In the genomic region with DNA sequence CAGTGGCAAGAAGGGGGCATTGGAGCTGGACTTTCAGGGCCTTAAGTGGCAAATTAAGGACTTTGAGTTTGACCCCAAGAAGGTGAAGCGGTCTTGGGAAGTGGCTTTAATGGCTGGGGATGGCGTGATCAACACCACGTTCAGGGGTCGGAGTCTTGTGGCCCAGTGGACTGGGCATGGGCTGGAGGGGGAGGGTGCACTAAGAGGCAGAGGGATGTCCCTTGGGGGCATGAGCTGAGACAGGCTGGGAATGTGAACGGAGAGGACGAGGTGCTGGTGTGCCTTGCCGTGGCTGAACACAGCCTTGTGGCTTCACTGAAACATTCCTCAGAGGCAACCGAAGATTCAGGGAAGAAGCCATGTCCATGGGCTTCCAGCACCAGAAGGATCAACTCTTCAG, we compare ENCODE assay signal across 15 cellular contexts.
"Had no signal": no experiment of that assay in that cellular context is flagged by ENCODE, and none has a peak within 500 bp of the region (broad histone marks: within the 10 kb centered on the region; RNA-seq: fewer than 3 reads in every experiment).

No MANE protein-coding gene starts in this region.

- H3K27me3 ChIP-seq: foreskin keratinocyte had no signal

- DNase-seq: activated naive CD4-positive, alpha-beta T cell treated with Interleukin-2 at 50 U/mL for 16 hours; anterior cingulate cortex; cerebellar nuclear complex; effector memory CD4-positive, alpha-beta T cell; foreskin keratinocyte; left colon; mammary epithelial cell; naive thymus-derived CD4-positive, alpha-beta T cell; retina; stimulated activated CD4-positive, alpha-beta T cell treated with anti-CD3 and anti-CD28 coated beads, Interleukin-15, amount 100 ng/mL, for 24 hours; stimulated activated CD4-positive, alpha-beta T cell treated with anti-CD3 and anti-CD28 coated beads, Interleukin-4, amount 100 ng/mL, for 24 hours; stimulated activated naive CD4-positive, alpha-beta T cell; trophoblast cell had no signal

- H3K27ac ChIP-seq: foreskin keratinocyte, skin epidermis had no signal

- ATAC-seq: activated T-helper 17 cell treated with anti-CD3 and anti-CD28 coated beads, Interleukin-2, amount 50 U/mL, for 72 hours; foreskin keratinocyte; left colon; naive thymus-derived CD4-positive, alpha-beta T cell had no signal

- H3K4me1 ChIP-seq: foreskin keratinocyte had no signal

- H3K4me3 ChIP-seq: skin epidermis had no signal
